6 cellular contexts compared by ENCODE assay signal in genomic region chr22:37806409-37807338, GRCh38. TPM values are rescaled to one million over a fixed set of nuclear protein-coding genes. Genes with fewer than 3 reads are reported as not detected.
A peak's percentile ranks its signal among the peaks of the same experiment; 100 is the strongest.
DNase-seq lines count a peak whose midpoint lies in the region; FAIRE-seq and TF ChIP-seq lines count a peak whose summit lies in the region.

No MANE protein-coding gene starts in this region.

- H3K27ac ChIP-seq in skeletal muscle tissue (ENCODE audit: low read depth, low read length), result peak overlapping the region; percentile 22

- H3K9ac ChIP-seq in skeletal muscle tissue (ENCODE audit: low read depth in 1 of 3, low read length in 3 of 3), result peak overlapping the region; percentile 92 to 97 (median 96)

- peaks cover 0 to 4% (median 0%) of the 10 kb centered on the region in 3 donors for H3K27me3 ChIP-seq in skeletal muscle tissue (ENCODE audit: control insufficient read depth in 3 of 3, insufficient read depth in 3 of 3, low read length in 3 of 3)

- no peaks in the 10 kb centered on the region for H3K9me3 ChIP-seq in skeletal muscle tissue (ENCODE audit: control insufficient read depth in 3 of 3, low read length in 3 of 3)

- peak; percentile 8 for TF ChIP-seq CTCF in epithelial cell of proximal tubule (conservative IDR thresholded peaks at IDR 0.05; ENCODE audit: low read depth, low read length)

- peak overlapping the region; percentile 81 for H3K4me3 ChIP-seq in epithelial cell of proximal tubule (ENCODE audit: low read depth, low read length)
- H3K4me3 ChIP-seq in skeletal muscle tissue (ENCODE audit: low read length in 3 of 3), result peak overlapping the region; percentile 91 to 99 (median 93)

- no peaks in the 10 kb centered on the region for H3K36me3 ChIP-seq in skeletal muscle tissue (ENCODE audit: control insufficient read depth in 3 of 3, insufficient read depth in 3 of 3, low read length in 3 of 3)

- DNase-seq in AML-193 (lab: John Stamatoyannopoulos, UW) (peak; percentile 22 to 24), NAMALWA (ENCODE audit: low spot score) (peak; percentile 34), epithelial cell of proximal tubule (ENCODE audit: low read depth) (no peak), GM19239 (ENCODE audit: insufficient read length, low spot score) (no peak)
- DNase-seq in central memory CD4-positive, alpha-beta T cell, result no peak

- peaks cover 26 to 38% (median 37%) of the 10 kb centered on the region in 3 donors for H3K4me1 ChIP-seq in skeletal muscle tissue (ENCODE audit: control insufficient read depth in 3 of 3, insufficient read depth in 3 of 3, low read length in 3 of 3)

- FAIRE-seq in GM19239 (lab: Jason Lieb, UNC), result no peak

RNA-seq across cellular contexts. Expression of gene GCAT, which starts 1.1 kb away (rescaled TPM):
- total RNA-seq in epithelial cell of proximal tubule (29.1 and 36.0 TPM in 2 replicates), skeletal muscle tissue (9.9 TPM)

RNA-seq across cellular contexts. Expression of gene GALR3, which starts 16.5 kb away (rescaled TPM):
- total RNA-seq in epithelial cell of proximal tubule (not detected in 2 replicates), skeletal muscle tissue (not detected)

RNA-seq across cellular contexts. Expression of gene ANKRD54, which starts 37.5 kb away (rescaled TPM):
- total RNA-seq in epithelial cell of proximal tubule (38.6 and 41.9 TPM in 2 replicates), skeletal muscle tissue (3.7 TPM)

RNA-seq across cellular contexts. Expression of gene EIF3L, which starts 42.5 kb away (rescaled TPM):
- total RNA-seq in epithelial cell of proximal tubule (333 and 418 TPM in 2 replicates), skeletal muscle tissue (706 TPM)

Comparison
In these comparisons a context has a peak if more than half of its experiments do, and no peak if none do; other contexts are left out.
1. DNase-seq: peak in AML-193 (2 of 2) and NAMALWA (single experiment); none in epithelial cell of proximal tubule (single experiment), GM19239 (single experiment) and central memory CD4-positive, alpha-beta T cell (single experiment).